ENCODE assay signal across 23 cellular contexts in genomic region chr4:5941601-5942000, GRCh38. TPM values are rescaled to one million over a fixed set of nuclear protein-coding genes. Genes with fewer than 3 reads are reported as not detected.
A peak's percentile ranks its signal among the peaks of the same experiment; 100 is the strongest.
DNase-seq lines count a peak whose midpoint lies in the region; ATAC-seq, FAIRE-seq and TF ChIP-seq lines count a peak whose summit lies in the region.
"Had no signal": no experiment of that assay in that cellular context is flagged by ENCODE, and none has a peak within 500 bp of the region (broad histone marks: within the 10 kb centered on the region; RNA-seq: fewer than 3 reads in every experiment).

No MANE protein-coding gene starts in this region.

- H3K4me1 ChIP-seq in kidney (ENCODE audit: control insufficient read depth in 1 of 2, insufficient read depth in 1 of 2, low read depth in 1 of 2, low read length in 2 of 2) (no peaks in the 10 kb centered on the region), prostate gland (replicated peaks) (no peaks in the 10 kb centered on the region)
- H3K4me1 ChIP-seq: A549, SJSA1 had no signal

- intact Hi-C loops in cardiac septum (cut with DNase I) (no loop called here), left ventricle myocardium superior (cut with micrococcal nuclease) (no loop called here), kidney (cut with DNase I) (no loop called here), prostate gland (cut with DNase I) (no loop called here), Calu3 (cut with micrococcal nuclease; ENCODE audit: unreplicated experiment) (no loop called here)

- BruUV-seq in Calu3 (replicated peaks; lab: Mats Ljungman, UMichigan) = no TSS peak

- no peak overlapping the region for H3K27ac Mint-ChIP-seq in Calu3 (ENCODE audit: unreplicated experiment)
- no peak overlapping the region for H3K27ac Mint-ChIP-seq in activated T-cell treated with anti-CD3 and anti-CD28 coated beads, Interleukin-2, amount 50 U/mL, for 72 hours
- H3K27ac Mint-ChIP-seq: CD8-positive, alpha-beta T cell had no signal

- H3K27me3 Mint-ChIP-seq in Calu3 (ENCODE audit: unreplicated experiment) = peaks cover 10% of the 10 kb centered on the region
- no peaks in the 10 kb centered on the region for H3K27me3 Mint-ChIP-seq in activated T-cell treated with anti-CD3 and anti-CD28 coated beads, Interleukin-2, amount 50 U/mL, for 72 hours (ENCODE audit: low read depth)

- no peak for ATAC-seq in left ventricle myocardium superior
- ATAC-seq in activated T-cell treated with anti-CD3 and anti-CD28 coated beads, Interleukin-2, amount 50 U/mL, for 72 hours (replicated peaks in 1 of 2) = no peak
- ATAC-seq: A549; CD8-positive, alpha-beta T cell had no signal

- H3K36me3 Mint-ChIP-seq in Calu3 (ENCODE audit: insufficient read depth, unreplicated experiment) = no peaks in the 10 kb centered on the region
- H3K36me3 Mint-ChIP-seq in activated T-cell treated with anti-CD3 and anti-CD28 coated beads, Interleukin-2, amount 50 U/mL, for 72 hours (ENCODE audit: insufficient read depth in 2 of 2) = no peaks in the 10 kb centered on the region
- H3K36me3 Mint-ChIP-seq: CD8-positive, alpha-beta T cell had no signal

- no peaks in the 10 kb centered on the region for H3K36me3 ChIP-seq in kidney (ENCODE audit: control insufficient read depth in 1 of 2, insufficient read depth in 2 of 2, low read length in 2 of 2)
- H3K36me3 ChIP-seq in prostate gland = no peaks in the 10 kb centered on the region
- H3K36me3 ChIP-seq: SJSA1 had no signal

- no peak for TF ChIP-seq POLR2A in prostate gland (IDR thresholded peaks at IDR 0.05)

- TF ChIP-seq CTCF in kidney (IDR thresholded peaks at IDR 0.05; ENCODE audit: borderline replicate concordance, extremely low read depth, insufficient read depth) (no peak), prostate gland (IDR thresholded peaks at IDR 0.05) (no peak), Calu3 (IDR thresholded peaks at IDR 0.05; ENCODE audit: unreplicated experiment) (no peak)

- no peaks in the 10 kb centered on the region for H3K27me3 ChIP-seq in prostate gland (replicated peaks; ENCODE audit: insufficient read depth)
- H3K27me3 ChIP-seq: SJSA1 had no signal

- CTCF ChIA-PET in Calu3 (lab: Charles Lee) = no interaction called here

- 53% methylated on average over 6 of the region's 6 CpGs for WGBS in prostate gland

- H3K4me3 Mint-ChIP-seq in Calu3 (ENCODE audit: low read depth, unreplicated experiment) = no peak overlapping the region
- H3K4me3 Mint-ChIP-seq in activated T-cell treated with anti-CD3 and anti-CD28 coated beads, Interleukin-2, amount 50 U/mL, for 72 hours = no peak overlapping the region
- H3K4me3 Mint-ChIP-seq: CD8-positive, alpha-beta T cell had no signal

- H3K9ac ChIP-seq in kidney (ENCODE audit: low read length in 2 of 2) = no peak overlapping the region

- H3K4me1 Mint-ChIP-seq in Calu3 (ENCODE audit: low read depth, unreplicated experiment) = no peaks in the 10 kb centered on the region
- H3K4me1 Mint-ChIP-seq in activated T-cell treated with anti-CD3 and anti-CD28 coated beads, Interleukin-2, amount 50 U/mL, for 72 hours (ENCODE audit: low read depth) = no peaks in the 10 kb centered on the region

- no peak overlapping the region for H3K4me3 ChIP-seq in kidney (ENCODE audit: low read length in 2 of 2)
- no peak overlapping the region for H3K4me3 ChIP-seq in prostate gland
- H3K4me3 ChIP-seq: A549, PC-9, SJSA1 had no signal

- no peaks in the 10 kb centered on the region for H3K9me3 Mint-ChIP-seq in Calu3 (ENCODE audit: low read depth, unreplicated experiment)
- peaks cover 0 to 2% of the 10 kb centered on the region in 2 donors for H3K9me3 Mint-ChIP-seq in activated T-cell treated with anti-CD3 and anti-CD28 coated beads, Interleukin-2, amount 50 U/mL, for 72 hours

- no peak overlapping the region for H3K27ac ChIP-seq in kidney (ENCODE audit: low read depth in 2 of 2, low read length in 2 of 2)
- H3K27ac ChIP-seq in prostate gland = no peak overlapping the region
- H3K27ac ChIP-seq: A549, PC-9, SJSA1 had no signal

- H3K9me3 ChIP-seq in kidney (ENCODE audit: control insufficient read depth in 1 of 2, low read length in 2 of 2) (peaks cover 0 to 4% of the 10 kb centered on the region in 2 donors), prostate gland (no peaks in the 10 kb centered on the region)
- H3K9me3 ChIP-seq: SJSA1 had no signal

- DNase-seq in cardiac septum (ENCODE audit: low spot score) (peak; percentile 51), left ventricle myocardium superior (no peak), NCI-H69 (lab: John Stamatoyannopoulos, UW) (peak; percentile 22), kidney (peak; percentile 26), prostate gland (ENCODE audit: low spot score) (no peak), Calu3 (no peak)
- DNase-seq in activated T-cell treated with anti-CD3 and anti-CD28 coated beads, Interleukin-2, amount 50 U/mL, for 72 hours = no peak
- DNase-seq: C1 segment of cervical spinal cord; CD8-positive, alpha-beta T cell; H7; Karpas-422; MV-4-11; NCI-H1105; NCI-H1436 treated with DMSO at 0.1 percent for 48 hours; NCI-H1930; NCI-H2227 treated with DMSO at 0.1 percent for 48 hours; NCI-H526 treated with DMSO at 0.1 percent for 48 hours; PC-9; Right ventricle myocardium superior had no signal

- FAIRE-seq in kidney (lab: Jason Lieb, UNC) = no peak
- FAIRE-seq: A549, GM18507 had no signal

RNA-seq across cellular contexts. Expression of gene CRMP1, which starts 48.7 kb away (rescaled TPM):
- total RNA-seq in cardiac septum (1.9 TPM), left ventricle myocardium superior (1.3 TPM), kidney (0.66 TPM), prostate gland (1 to 10 TPM; 1.4 to 6.0 TPM), Calu3 (2022) (not detected in 2 replicates)
- polyA plus RNA-seq in kidney (ENCODE audit: insufficient read depth, low read depth, low replicate concordance) = 0.26 TPM
- total RNA-seq in activated T-cell treated with anti-CD3 and anti-CD28 coated beads, Interleukin-2, amount 50 U/mL, for 72 hours = not detected
- total RNA-seq: CD8-positive, alpha-beta T cell; HT-29; PC-9; SJSA1 had no signal

Comparison
In these comparisons a context has a peak if more than half of its experiments do, and no peak if none do; other contexts are left out.
1. DNase-seq: peak in cardiac septum (single experiment), NCI-H69 (single experiment) and kidney (single experiment); none in left ventricle myocardium superior (single experiment), prostate gland (single experiment), Calu3 (single experiment) and activated T-cell treated with anti-CD3 and anti-CD28 coated beads, Interleukin-2, amount 50 U/mL, for 72 hours (0 of 2).